ENCODE assay signal across 9 cellular contexts in the genomic region with DNA sequence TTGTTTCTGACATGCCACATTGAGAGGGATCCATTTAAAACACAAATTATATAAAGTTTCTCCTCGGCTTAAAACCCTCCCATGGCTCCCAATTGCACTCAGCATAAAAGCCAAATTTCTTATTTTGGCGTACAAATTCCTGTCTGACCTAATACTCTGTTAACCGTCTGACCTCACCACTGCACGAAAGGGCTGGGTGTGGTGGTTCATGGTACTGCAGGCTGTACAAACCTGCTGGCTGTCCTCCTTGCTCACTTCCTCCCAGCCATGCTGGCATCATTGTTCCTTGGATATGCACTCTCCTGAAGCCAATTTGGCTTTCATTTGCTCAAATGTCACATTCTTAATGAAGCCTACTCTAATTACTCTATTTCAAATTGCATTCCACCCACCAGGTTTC.
DNase-seq lines count a peak whose midpoint lies in the region; ATAC-seq and TF ChIP-seq lines count a peak whose summit lies in the region.
"Had no signal": no experiment of that assay in that cellular context is flagged by ENCODE, and none has a peak within 500 bp of the region (broad histone marks: within the 10 kb centered on the region; RNA-seq: fewer than 3 reads in every experiment).

No MANE protein-coding gene starts in this region.

- ATAC-seq in GM19397 (IDR thresholded peaks at IDR 0.05; ENCODE audit: unreplicated experiment) (no peak), HG03432 (IDR thresholded peaks at IDR 0.05; ENCODE audit: unreplicated experiment) (no peak)

- H3K4me3 ChIP-seq in GM12865 (ENCODE audit: low read depth, low read length) (no peak overlapping the region), fibroblast of mammary gland (ENCODE audit: control insufficient read depth, low read depth, low read length) (no peak overlapping the region)

- TF ChIP-seq CTCF in 22Rv1 (IDR thresholded peaks at IDR 0.05) = peak; percentile 43
- peak; percentile 46 for TF ChIP-seq CTCF in GM12865 (IDR thresholded peaks at IDR 0.05; ENCODE audit: insufficient read depth, low read depth, low read length, missing control alignments)
- peak; percentile 34 for TF ChIP-seq CTCF in fibroblast of mammary gland (conservative IDR thresholded peaks at IDR 0.05; ENCODE audit: control insufficient read depth, insufficient read depth, low read depth, low read length)

- H3K27ac ChIP-seq in 22Rv1 = no peak overlapping the region

- DNase-seq in GM12865 (ENCODE audit: low read depth) (peak; percentile 13), NCI-H510A (lab: John Stamatoyannopoulos, UW) (peak; percentile 29), fibroblast of mammary gland (ENCODE audit: low read depth) (peak; percentile 12), cerebellum (ENCODE audit: low spot score) (no peak), GM19240 (ENCODE audit: insufficient read length, low spot score) (no peak)
- DNase-seq: activated CD8-positive, alpha-beta memory T cell treated with anti-CD3 and anti-CD28 coated beads, Interleukin-2, amount 50 U/mL, for 48 hours had no signal

Comparison
In these comparisons a context has a peak if more than half of its experiments do, and no peak if none do; other contexts are left out.
1. DNase-seq: peak in GM12865 (single experiment), NCI-H510A (single experiment) and fibroblast of mammary gland (single experiment); none in cerebellum (single experiment) and GM19240 (single experiment).
2. Peak in every context shown above with its lines, with median percentiles within 50 percentile points of each other: CTCF ChIP-seq.